8 cellular contexts compared by ENCODE assay signal in the genomic region with DNA sequence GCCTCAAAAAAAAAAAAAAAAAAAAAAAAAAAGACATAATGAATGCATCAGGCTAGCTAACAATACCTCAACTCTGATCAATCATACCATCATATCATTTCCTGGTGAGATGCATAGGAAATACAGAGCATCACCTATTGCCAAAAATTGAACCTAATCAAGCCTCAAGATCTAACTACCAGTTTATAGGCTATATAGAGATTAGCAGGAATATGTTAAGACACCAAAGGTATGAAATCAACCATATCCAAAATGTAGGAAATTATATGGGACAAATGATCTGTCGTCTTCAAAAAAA. TPM values are rescaled to one million over a fixed set of nuclear protein-coding genes. Genes with fewer than 3 reads are reported as not detected.
DNase-seq lines count a peak whose midpoint lies in the region; ATAC-seq, FAIRE-seq and TF ChIP-seq lines count a peak whose summit lies in the region.

No MANE protein-coding gene starts in this region.

- no peaks in the 10 kb centered on the region for H3K9me3 ChIP-seq in keratinocyte (ENCODE audit: control insufficient read depth, low read depth, low read length)
- H3K9me3 ChIP-seq in thoracic aorta, result no peaks in the 10 kb centered on the region

- no peaks in the 10 kb centered on the region for H3K9me1 ChIP-seq in keratinocyte (ENCODE audit: control insufficient read depth, extremely low read depth, insufficient read depth, low read length)

- H4K20me1 ChIP-seq in keratinocyte (ENCODE audit: control insufficient read depth, extremely low read depth, insufficient read depth, low read length), result no peaks in the 10 kb centered on the region

- no peak for TF ChIP-seq CTCF in activated CD8-positive, alpha-beta T cell treated with anti-CD3 and anti-CD28 coated beads for 36 hours (IDR thresholded peaks at IDR 0.05)
- no peak for TF ChIP-seq CTCF in keratinocyte (optimal IDR thresholded peaks at IDR 0.05 in 1 of 3, IDR thresholded peaks at IDR 0.05 in 1 of 3, conservative IDR thresholded peaks at IDR 0.05 in 1 of 3; ENCODE audit: extremely low read depth in 1 of 3, insufficient read depth in 2 of 3, low read length in 3 of 3)
- no peak for TF ChIP-seq CTCF in thoracic aorta (IDR thresholded peaks at IDR 0.05)

- peak overlapping the region; percentile 89 for H3K4me3 Mint-ChIP-seq in activated CD4-positive, alpha-beta T cell treated with anti-CD3 and anti-CD28 coated beads for 36 hours
- H3K4me3 Mint-ChIP-seq in activated CD8-positive, alpha-beta T cell treated with anti-CD3 and anti-CD28 coated beads for 36 hours, result peak overlapping the region; percentile 83

- H3K79me2 ChIP-seq in keratinocyte (ENCODE audit: control insufficient read depth, insufficient read depth, low read length), result peaks cover 33% of the 10 kb centered on the region

- dilution Hi-C loops in keratinocyte (cut with MboI; ENCODE audit: extremely low pct_ligation_motif_present, low sequenced_read_pairs), result no loop called here

- no peak for ATAC-seq in activated CD4-positive, alpha-beta T cell treated with anti-CD3 and anti-CD28 coated beads for 36 hours
- no peak for ATAC-seq in activated CD8-positive, alpha-beta T cell treated with anti-CD3 and anti-CD28 coated beads for 36 hours
- ATAC-seq in thoracic aorta (ENCODE audit: insufficient number of reproducible peaks, low FRiP score, low read depth), result no peak

- H3K9ac ChIP-seq in keratinocyte (ENCODE audit: control insufficient read depth, extremely low read depth, insufficient read depth, low read length), result peak overlapping the region; percentile 84

- no peaks in the 10 kb centered on the region for H3K9me3 Mint-ChIP-seq in activated CD4-positive, alpha-beta T cell treated with anti-CD3 and anti-CD28 coated beads for 36 hours (ENCODE audit: low read depth)
- H3K9me3 Mint-ChIP-seq in activated CD8-positive, alpha-beta T cell treated with anti-CD3 and anti-CD28 coated beads for 36 hours, result no peaks in the 10 kb centered on the region

- no peak for DNase-seq in activated CD4-positive, alpha-beta T cell treated with anti-CD3 and anti-CD28 coated beads for 36 hours
- no peak for DNase-seq in activated CD4-positive, alpha-beta T cell treated with anti-CD3 and anti-CD28 coated beads for 4 hours
- no peak for DNase-seq in activated CD8-positive, alpha-beta T cell treated with anti-CD3 and anti-CD28 coated beads for 36 hours
- DNase-seq in keratinocyte (ENCODE audit: low read depth, low spot score), result no peak
- no peak for DNase-seq in thoracic aorta (ENCODE audit: low spot score)
- no peak for DNase-seq in hypothalamus (lab: John Stamatoyannopoulos, UW)
- DNase-seq in GM12891 (ENCODE audit: insufficient read length, low spot score), result no peak
- DNase-seq in HCEC 1CT, result no peak

- H3K36me3 ChIP-seq in keratinocyte (ENCODE audit: control insufficient read depth in 2 of 2, extremely low read depth in 1 of 2, insufficient read depth in 2 of 2, low read length in 2 of 2) (peaks cover 2 to 7% of the 10 kb centered on the region in 2 experiments), thoracic aorta (no peaks in the 10 kb centered on the region)

- CTCF ChIA-PET in activated CD4-positive, alpha-beta T cell treated with anti-CD3 and anti-CD28 coated beads for 36 hours (lab: Charles Lee), result interaction anchor here (0.6 to 3.2 kb wide), 2 partner anchors 10 to 45 kb away, joined by 3 to 17 read pairs; no protein-coding TSS in a partner anchor
- CTCF ChIA-PET in activated CD8-positive, alpha-beta T cell treated with anti-CD3 and anti-CD28 coated beads for 36 hours (lab: Charles Lee), result interaction anchor here (1.7 to 3.1 kb wide), 4 partner anchors 10 to 90 kb away, joined by 5 to 22 read pairs (median 11); partner anchors contain the start of gene HDDC3

- H2AFZ ChIP-seq in keratinocyte (ENCODE audit: control insufficient read depth, low read length), result peak overlapping the region; percentile 96

- intact Hi-C loops in activated CD4-positive, alpha-beta T cell treated with anti-CD3 and anti-CD28 coated beads for 36 hours (cut with DNase I, micrococcal nuclease), result loop anchor here (1.0 kb wide), 4 partner anchors 28 to 120 kb away; partner anchors contain the start of genes PRC1 (in 2 of the 2), HDDC3 (in 1 of the 2) and RCCD1 (in 1 of the 2)
- intact Hi-C loops in activated CD8-positive, alpha-beta T cell treated with anti-CD3 and anti-CD28 coated beads for 36 hours (cut with micrococcal nuclease), result no loop called here

- H3K4me3 ChIP-seq in keratinocyte (ENCODE audit: control insufficient read depth in 2 of 3, extremely low read depth in 1 of 3, insufficient read depth in 2 of 3, low read depth in 1 of 3, low read length in 3 of 3) (peak overlapping the region; percentile 83 to 96 (median 92)), thoracic aorta (peak overlapping the region; percentile 93)

- no peaks in the 10 kb centered on the region for H3K27me3 Mint-ChIP-seq in activated CD4-positive, alpha-beta T cell treated with anti-CD3 and anti-CD28 coated beads for 36 hours
- no peaks in the 10 kb centered on the region for H3K27me3 Mint-ChIP-seq in activated CD8-positive, alpha-beta T cell treated with anti-CD3 and anti-CD28 coated beads for 36 hours

- peak overlapping the region; percentile 61 for H3K27ac Mint-ChIP-seq in activated CD4-positive, alpha-beta T cell treated with anti-CD3 and anti-CD28 coated beads for 36 hours
- peak overlapping the region; percentile 90 for H3K27ac Mint-ChIP-seq in activated CD8-positive, alpha-beta T cell treated with anti-CD3 and anti-CD28 coated beads for 36 hours

- POLR2A ChIA-PET in activated CD4-positive, alpha-beta T cell treated with anti-CD3 and anti-CD28 coated beads for 36 hours (lab: Charles Lee), result interaction anchor here (0.6 kb wide), 2 partner anchors 178 to 656 kb away, joined by 3 read pairs; no protein-coding TSS in a partner anchor
- POLR2A ChIA-PET in activated CD8-positive, alpha-beta T cell treated with anti-CD3 and anti-CD28 coated beads for 36 hours (lab: Charles Lee), result interaction anchor here (1.0 to 1.5 kb wide), 2 partner anchors 11 to 33 kb away, joined by 3 to 4 read pairs; no protein-coding TSS in a partner anchor

- H3K27ac ChIP-seq in keratinocyte (ENCODE audit: control insufficient read depth, insufficient read depth, low read length), result peak overlapping the region; percentile 74
- peak overlapping the region; percentile 62 to 74 for H3K27ac ChIP-seq in thoracic aorta

- peak overlapping the region; percentile 84 for H3K4me2 ChIP-seq in keratinocyte (ENCODE audit: control insufficient read depth, extremely low read depth, insufficient read depth, low read depth, low read length)

- H3K27me3 ChIP-seq in keratinocyte (ENCODE audit: control insufficient read depth, extremely low read depth, insufficient read depth, low read length) (no peaks in the 10 kb centered on the region), thoracic aorta (replicated peaks; ENCODE audit: insufficient read depth) (no peaks in the 10 kb centered on the region)

- H3K4me1 ChIP-seq in keratinocyte (ENCODE audit: control insufficient read depth, extremely low read depth, insufficient read depth, low read length), result peaks cover 13% of the 10 kb centered on the region
- H3K4me1 ChIP-seq in thoracic aorta (ENCODE audit: control insufficient read depth in 1 of 2, low read depth in 2 of 2), result peaks cover 16 to 20% of the 10 kb centered on the region in 2 donors

- FAIRE-seq in keratinocyte (lab: Jason Lieb, UNC) (no peak), GM12891 (lab: Jason Lieb, UNC) (no peak)

- H3K4me1 Mint-ChIP-seq in activated CD4-positive, alpha-beta T cell treated with anti-CD3 and anti-CD28 coated beads for 36 hours, result peaks cover 34% of the 10 kb centered on the region
- peaks cover 30% of the 10 kb centered on the region for H3K4me1 Mint-ChIP-seq in activated CD8-positive, alpha-beta T cell treated with anti-CD3 and anti-CD28 coated beads for 36 hours (ENCODE audit: low read depth)

- no peaks in the 10 kb centered on the region for H3K36me3 Mint-ChIP-seq in activated CD4-positive, alpha-beta T cell treated with anti-CD3 and anti-CD28 coated beads for 36 hours (ENCODE audit: low read depth)
- H3K36me3 Mint-ChIP-seq in activated CD8-positive, alpha-beta T cell treated with anti-CD3 and anti-CD28 coated beads for 36 hours (ENCODE audit: low read depth), result no peaks in the 10 kb centered on the region

- no peak for TF ChIP-seq POLR2A in GM12891 (IDR thresholded peaks at IDR 0.05; ENCODE audit: low read depth, low read length)

TF ChIP-seq in GM12891, 5 proteins besides CTCF, POLR2A, EP300 and RAD21:
- no peak for TF ChIP-seq PAX5 (IDR thresholded peaks at IDR 0.05; ENCODE audit: insufficient read depth, low read length, severe bottlenecking)

RNA-seq across cellular contexts. Expression of gene VPS33B, which starts 0.4 kb away (rescaled TPM):
- 10 to 100 TPM; 22.8 to 25.9 TPM for total RNA-seq in activated CD4-positive, alpha-beta T cell treated with anti-CD3 and anti-CD28 coated beads for 36 hours
- total RNA-seq in activated CD8-positive, alpha-beta T cell treated with anti-CD3 and anti-CD28 coated beads for 36 hours, result 10 to 100 TPM; 22.2 to 22.9 TPM
- polyA plus RNA-seq in keratinocyte, result 16.2 to 20.9 TPM (median 20.2 TPM) in 3 replicates
- 11.2 TPM for polyA plus RNA-seq in keratinocyte (2011; ENCODE audit: low read depth)
- polyA plus RNA-seq in keratinocyte (2011; cell fraction: cytosol; rRNA removed), result 8.7 and 11.7 TPM in 2 replicates
- polyA plus RNA-seq in keratinocyte (2011; cell fraction: nucleus; rRNA removed), result 29.4 and 34.7 TPM in 2 replicates
- polyA plus RNA-seq in keratinocyte (2012; ENCODE audit: low replicate concordance), result 14.7 and 23.0 TPM in 2 replicates
- 15.4 to 38.6 TPM (median 18.1 TPM) in 3 replicates for polyA minus RNA-seq in keratinocyte
- polyA minus RNA-seq in keratinocyte (2011; cell fraction: cytosol; rRNA and poly(A)+ RNA removed), result 20.0 TPM
- 14.2 and 31.9 TPM in 2 replicates for polyA minus RNA-seq in keratinocyte (2011; cell fraction: nucleus; rRNA and poly(A)+ RNA removed)
- total RNA-seq in thoracic aorta, result 10 to 100 TPM in 1 of 2 donors, 1 to 10 TPM in 1; 7.3 to 12.2 TPM
- polyA plus RNA-seq in GM12891 (2012; ENCODE audit: low read depth, missing spikeins), result 24.0 TPM

RNA-seq across cellular contexts. Expression of gene PRC1, which starts 28.4 kb away (rescaled TPM):
- total RNA-seq in activated CD4-positive, alpha-beta T cell treated with anti-CD3 and anti-CD28 coated beads for 36 hours, result 100 to 1,000 TPM; 111 to 157 TPM
- total RNA-seq in activated CD8-positive, alpha-beta T cell treated with anti-CD3 and anti-CD28 coated beads for 36 hours, result 10 to 100 TPM; 83.1 to 96.9 TPM
- polyA plus RNA-seq in keratinocyte, result 23.4 to 105 TPM (median 78.4 TPM) in 3 replicates
- polyA plus RNA-seq in keratinocyte (2011; ENCODE audit: low read depth), result 11.3 TPM
- 20.9 and 28.4 TPM in 2 replicates for polyA plus RNA-seq in keratinocyte (2011; cell fraction: cytosol; rRNA removed)
- 34.7 and 36.2 TPM in 2 replicates for polyA plus RNA-seq in keratinocyte (2011; cell fraction: nucleus; rRNA removed)
- polyA plus RNA-seq in keratinocyte (2012; ENCODE audit: low replicate concordance), result 2.1 and 55.4 TPM in 2 replicates
- 21.7 to 136 TPM (median 82.1 TPM) in 3 replicates for polyA minus RNA-seq in keratinocyte
- 28.0 TPM for polyA minus RNA-seq in keratinocyte (2011; cell fraction: cytosol; rRNA and poly(A)+ RNA removed)
- polyA minus RNA-seq in keratinocyte (2011; cell fraction: nucleus; rRNA and poly(A)+ RNA removed), result 9.6 and 14.0 TPM in 2 replicates
- total RNA-seq in thoracic aorta, result 10 to 100 TPM in 1 of 2 donors, 1 to 10 TPM in 1; 5.1 to 20.5 TPM
- polyA plus RNA-seq in GM12891 (2012; ENCODE audit: low read depth, missing spikeins), result 65.0 TPM
